ENCODE assay signal across 8 cellular contexts in genomic region chr17:60602385-60602742, GRCh38. TPM values are rescaled to one million over a fixed set of nuclear protein-coding genes. Genes with fewer than 3 reads are reported as not detected.
DNase-seq lines count a peak whose midpoint lies in the region; ATAC-seq lines count a peak whose summit lies in the region.

No MANE protein-coding gene starts in this region.

- H3K4me1 Mint-ChIP-seq in T-helper 17 cell = peaks cover 28% of the 10 kb centered on the region

- peak overlapping the region; percentile 95 for H3K4me3 Mint-ChIP-seq in T-helper 17 cell

- no peaks in the 10 kb centered on the region for H3K27me3 Mint-ChIP-seq in T-helper 17 cell

- peaks cover 31% of the 10 kb centered on the region for H3K4me1 ChIP-seq in skeletal muscle satellite cell (ENCODE audit: control insufficient read depth, insufficient read depth, low read length)

- no peaks in the 10 kb centered on the region for H3K36me3 ChIP-seq in H7 (replicated peaks; ENCODE audit: control insufficient read depth, insufficient read depth, low read length)
- no peaks in the 10 kb centered on the region for H3K36me3 ChIP-seq in skeletal muscle satellite cell (ENCODE audit: insufficient read depth, low read length)

- H3K27me3 ChIP-seq in H7 (ENCODE audit: control insufficient read depth, insufficient read depth, low read length) (no peaks in the 10 kb centered on the region), skeletal muscle satellite cell (ENCODE audit: control insufficient read depth, insufficient read depth, low read length) (no peaks in the 10 kb centered on the region)

- H3K27ac Mint-ChIP-seq in T-helper 17 cell = peak overlapping the region; percentile 56

- H3K4me2 ChIP-seq in skeletal muscle satellite cell (ENCODE audit: low read length) = peak overlapping the region; percentile 89

- no peaks in the 10 kb centered on the region for H3K9me3 ChIP-seq in T-helper 17 cell (ENCODE audit: control insufficient read depth, low read length, poor library complexity, severe bottlenecking)
- H3K9me3 ChIP-seq in skeletal muscle satellite cell (replicated peaks; ENCODE audit: low read length) = no peaks in the 10 kb centered on the region

- DNase-seq in H7 (no peak), T-helper 17 cell (no peak), globus pallidus (ENCODE audit: low spot score) (peak; percentile 43), GM03348 (ENCODE audit: low spot score) (no peak)
- DNase-seq in stimulated activated CD4-positive, alpha-beta T cell treated with anti-CD3 and anti-CD28 coated beads, Interleukin-4, amount 100 ng/mL, for 4 hours = no peak
- no peak for DNase-seq in activated naive CD4-positive, alpha-beta T cell (lab: John Stamatoyannopoulos, UW)

- H3K4me3 ChIP-seq in H7 (ENCODE audit: insufficient read depth, low read depth, low read length) (peak overlapping the region; percentile 94), skeletal muscle satellite cell (ENCODE audit: low read length) (peak overlapping the region; percentile 91)

- no peaks in the 10 kb centered on the region for H3K36me3 Mint-ChIP-seq in T-helper 17 cell (ENCODE audit: low read depth)

- ATAC-seq in T-helper 17 cell = no peak
- ATAC-seq in HG03521 (IDR thresholded peaks at IDR 0.05; ENCODE audit: unreplicated experiment) = no peak

- peak overlapping the region; percentile 87 for H3K9ac ChIP-seq in skeletal muscle satellite cell (ENCODE audit: low read depth, low read length)

RNA-seq across cellular contexts. Expression of gene PPM1D, which starts 2.4 kb away (rescaled TPM):
- total RNA-seq in H7 (2014; rRNA removed; shearing (Covaris generic)) = 9.6 and 13.9 TPM in 2 replicates
- total RNA-seq in T-helper 17 cell = 10 to 100 TPM; 20.0 to 24.5 TPM
- 6.1 and 7.6 TPM in 2 replicates for total RNA-seq in skeletal muscle satellite cell (2012; rRNA removed)
